11 cellular contexts compared by ENCODE assay signal in genomic region chr20:39825950-39826349, GRCh38.
A peak's percentile ranks its signal among the peaks of the same experiment; 100 is the strongest.
DNase-seq lines count a peak whose midpoint lies in the region; ATAC-seq and TF ChIP-seq lines count a peak whose summit lies in the region.
"Had no signal": no experiment of that assay in that cellular context is flagged by ENCODE, and none has a peak within 500 bp of the region (broad histone marks: within the 10 kb centered on the region; RNA-seq: fewer than 3 reads in every experiment).

No MANE protein-coding gene starts in this region.

- peak overlapping the region; percentile 54 for H3K27ac Mint-ChIP-seq in activated B cell treated with CpG ODN at 0.5 μM for 24 hours

- no peaks in the 10 kb centered on the region for H3K27me3 Mint-ChIP-seq in activated B cell treated with CpG ODN at 0.5 μM for 24 hours

- no peaks in the 10 kb centered on the region for H3K36me3 ChIP-seq in BLaER1 treated with 17β-estradiol and CSF1 and Interleukin-3, amounts not matched to agents 10 nM and 100 nM
- H3K36me3 ChIP-seq in H7 (replicated peaks; ENCODE audit: control insufficient read depth, insufficient read depth, low read length), result no peaks in the 10 kb centered on the region

- no peaks in the 10 kb centered on the region for H4K20me1 ChIP-seq in BLaER1 treated with 17β-estradiol and CSF1 and Interleukin-3, amounts not matched to agents 10 nM and 100 nM

- DNase-seq in activated B cell treated with CpG ODN at 0.5 μM for 24 hours (no peak), KG1 (lab: John Stamatoyannopoulos, UW) (no peak), NCI-H2107 (lab: John Stamatoyannopoulos, UW) (no peak), H7 (no peak)
- DNase-seq in activated CD4-positive, alpha-beta T cell treated with anti-CD3 and anti-CD28 coated beads, Interleukin-2, amount 50 U/mL, for 4 hours, result no peak
- DNase-seq: AML-193, NCI-H1417 treated with DMSO at 0.1 percent for 48 hours, testis had no signal

- no peaks in the 10 kb centered on the region for H3K36me3 Mint-ChIP-seq in activated B cell treated with CpG ODN at 0.5 μM for 24 hours (ENCODE audit: low read depth)

- peak overlapping the region; percentile 0 for H3K4me3 Mint-ChIP-seq in activated B cell treated with CpG ODN at 0.5 μM for 24 hours

- CTCF ChIA-PET in activated B cell treated with CpG ODN at 0.5 μM for 24 hours (lab: Charles Lee), result interaction anchor here (0.9 to 2.4 kb wide), 2 partner anchors 48 to 557 kb away, joined by 3 to 14 read pairs; no protein-coding TSS in a partner anchor

- intact Hi-C loops in activated B cell treated with CpG ODN at 0.5 μM for 24 hours (cut with micrococcal nuclease), result loop anchor here (5.0 kb wide), 4 partner anchors 259 to 1166 kb away; no protein-coding TSS in a partner anchor

- no peak overlapping the region for H3K9ac ChIP-seq in BLaER1 treated with 17β-estradiol and CSF1 and Interleukin-3, amounts not matched to agents 10 nM and 100 nM

- no peaks in the 10 kb centered on the region for H3K9me3 ChIP-seq in BLaER1 treated with 17β-estradiol and CSF1 and Interleukin-3, amounts not matched to agents 10 nM and 100 nM (replicated peaks in 1 of 11)
- H3K9me3 ChIP-seq: testis had no signal

- H3K4me3 ChIP-seq in BLaER1 treated with 17β-estradiol and CSF1 and Interleukin-3, amounts not matched to agents 10 nM and 100 nM, result no peak overlapping the region
- no peak overlapping the region for H3K4me3 ChIP-seq in H7 (ENCODE audit: insufficient read depth, low read depth, low read length)
- H3K4me3 ChIP-seq: testis had no signal

- peak overlapping the region in 2 of 11 experiments; percentile 5 to 10; a peak in 1 of 22 replicates for H3K27ac ChIP-seq in BLaER1 treated with 17β-estradiol and CSF1 and Interleukin-3, amounts not matched to agents 10 nM and 100 nM
- H3K27ac ChIP-seq: testis had no signal

- H3K4me1 Mint-ChIP-seq in activated B cell treated with CpG ODN at 0.5 μM for 24 hours, result peaks cover 57% of the 10 kb centered on the region

- peak overlapping the region; percentile 20 to 65 (median 37); a peak in 16 of 22 replicates for H3K4me2 ChIP-seq in BLaER1 treated with 17β-estradiol and CSF1 and Interleukin-3, amounts not matched to agents 10 nM and 100 nM

- POLR2A ChIA-PET in activated B cell treated with CpG ODN at 0.5 μM for 24 hours (lab: Charles Lee), result interaction anchor here (0.6 to 0.8 kb wide), 2 partner anchors 507 to 863 kb away, joined by 3 read pairs; partner anchors contain the start of gene MAFB

- ATAC-seq in GM19324 (IDR thresholded peaks at IDR 0.05; ENCODE audit: low FRiP score, unreplicated experiment), result peak; percentile 57
- peak; percentile 67 for ATAC-seq in HG02981 (IDR thresholded peaks at IDR 0.05; ENCODE audit: unreplicated experiment)
- peak; percentile 34 for ATAC-seq in activated B cell treated with CpG ODN at 0.5 μM for 24 hours (ENCODE audit: low read depth)

- peaks cover 18 to 60% (median 26%) of the 10 kb centered on the region in 10 experiments for H3K4me1 ChIP-seq in BLaER1 treated with 17β-estradiol and CSF1 and Interleukin-3, amounts not matched to agents 10 nM and 100 nM
- H3K4me1 ChIP-seq: testis had no signal

- H3K27me3 ChIP-seq in BLaER1 treated with 17β-estradiol and CSF1 and Interleukin-3, amounts not matched to agents 10 nM and 100 nM, result no peaks in the 10 kb centered on the region
- no peaks in the 10 kb centered on the region for H3K27me3 ChIP-seq in H7 (ENCODE audit: control insufficient read depth, insufficient read depth, low read length)
- H3K27me3 ChIP-seq: testis had no signal

- TF ChIP-seq CTCF in activated B cell treated with CpG ODN at 0.5 μM for 24 hours (IDR thresholded peaks at IDR 0.05), result no peak

- H3K9me3 Mint-ChIP-seq in activated B cell treated with CpG ODN at 0.5 μM for 24 hours, result no peaks in the 10 kb centered on the region
